Comparison of ENCODE assay signal across 12 cellular contexts in the genomic region with DNA sequence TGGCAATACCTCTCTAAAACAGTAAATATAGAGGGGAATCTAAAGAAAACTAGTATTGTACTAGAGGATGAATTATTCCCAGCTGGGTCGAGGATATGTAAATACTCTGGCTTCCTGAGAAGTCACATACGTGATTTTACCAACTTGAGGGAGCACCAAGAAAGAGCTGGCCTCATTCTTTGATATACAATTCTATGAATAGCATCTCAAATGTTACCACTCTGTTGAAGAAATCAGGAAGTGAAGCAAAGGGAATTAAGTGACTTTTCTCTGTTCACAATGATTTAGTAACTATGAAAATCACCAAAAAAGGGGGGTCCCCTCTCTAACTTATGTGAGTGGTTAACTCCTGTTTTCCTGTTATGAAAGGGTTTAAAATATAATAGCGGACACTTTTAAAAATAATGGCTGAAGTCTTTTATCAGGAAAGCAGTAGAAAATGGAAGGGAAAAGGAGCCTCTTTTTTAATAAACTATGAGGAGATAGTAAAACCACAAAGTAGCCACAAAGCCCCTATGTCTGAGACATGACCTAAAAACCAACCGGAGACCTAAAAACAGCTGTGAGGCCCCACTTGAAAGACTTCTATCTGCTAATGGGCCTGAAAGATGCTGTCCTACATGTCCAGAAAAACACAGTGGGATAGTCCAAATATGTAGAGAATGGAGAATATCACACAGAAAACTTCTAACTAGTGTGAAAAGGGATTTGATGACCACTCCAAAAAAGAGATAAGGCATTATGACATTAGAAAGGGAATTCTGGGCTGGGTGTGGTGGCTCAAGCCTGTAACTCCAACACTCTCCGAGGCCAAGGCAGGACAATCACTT. TPM values are rescaled to one million over a fixed set of nuclear protein-coding genes. Genes with fewer than 3 reads are reported as not detected.
A peak's percentile ranks its signal among the peaks of the same experiment; 100 is the strongest.
DNase-seq lines count a peak whose midpoint lies in the region; TF ChIP-seq lines count a peak whose summit lies in the region.
"Had no signal": no experiment of that assay in that cellular context is flagged by ENCODE, and none has a peak within 500 bp of the region (broad histone marks: within the 10 kb centered on the region; RNA-seq: fewer than 3 reads in every experiment).

No MANE protein-coding gene starts in this region.

- peak overlapping the region; percentile 94 for H3K27ac Mint-ChIP-seq in osteocyte (ENCODE audit: unreplicated experiment)

- intact Hi-C loops in esophagus muscularis mucosa (cut with DNase I): no loop called here

- H3K79me1 ChIP-seq in trophoblast cell (ENCODE audit: low read length): no peaks in the 10 kb centered on the region

- H3K79me2 ChIP-seq in trophoblast cell (ENCODE audit: control insufficient read depth, insufficient read depth, low read length, poor library complexity) (no peaks in the 10 kb centered on the region), MM.1S (ENCODE audit: low read length) (no peaks in the 10 kb centered on the region)

- H3K9me3 ChIP-seq in esophagus muscularis mucosa (no peaks in the 10 kb centered on the region), trophoblast cell (ENCODE audit: insufficient read depth, low read depth, low read length) (no peaks in the 10 kb centered on the region), MM.1S (replicated peaks; ENCODE audit: insufficient read depth, low read length) (no peaks in the 10 kb centered on the region)

- no peak overlapping the region for H2BK120ac ChIP-seq in trophoblast cell (ENCODE audit: insufficient read depth, low read length, poor library complexity)

- H3K36me3 ChIP-seq in esophagus muscularis mucosa (no peaks in the 10 kb centered on the region), trophoblast cell (ENCODE audit: control insufficient read depth in 1 of 2, insufficient read depth in 2 of 2, low read length in 2 of 2) (no peaks in the 10 kb centered on the region), MM.1S (replicated peaks; ENCODE audit: insufficient read depth, low read length) (no peaks in the 10 kb centered on the region)
- H3K36me3 ChIP-seq: brain microvascular endothelial cell had no signal

- H3K4me1 ChIP-seq in esophagus muscularis mucosa: peaks cover 0 to 15% (median 8%) of the 10 kb centered on the region in 4 donors
- no peaks in the 10 kb centered on the region for H3K4me1 ChIP-seq in trophoblast cell (ENCODE audit: control insufficient read depth in 1 of 2, insufficient read depth in 2 of 2, low read length in 2 of 2)
- H3K4me1 ChIP-seq in MM.1S (ENCODE audit: low read length): no peaks in the 10 kb centered on the region

- no peak overlapping the region for H4K8ac ChIP-seq in trophoblast cell (ENCODE audit: low read depth, low read length)

- TF ChIP-seq CTCF in AG10803 (conservative IDR thresholded peaks at IDR 0.05; ENCODE audit: low read length): no peak
- no peak for TF ChIP-seq CTCF in esophagus muscularis mucosa (IDR thresholded peaks at IDR 0.05)
- no peak for TF ChIP-seq CTCF in osteocyte (IDR thresholded peaks at IDR 0.05)
- TF ChIP-seq CTCF in MM.1S (IDR thresholded peaks at IDR 0.05; ENCODE audit: low read length): no peak

- no peaks in the 10 kb centered on the region for H3F3A ChIP-seq in MM.1S (ENCODE audit: insufficient read depth, low read length)

- H3K27me3 ChIP-seq in esophagus muscularis mucosa (no peaks in the 10 kb centered on the region), trophoblast cell (ENCODE audit: insufficient read depth, low read length) (no peaks in the 10 kb centered on the region), MM.1S (replicated peaks; ENCODE audit: insufficient read depth, low read length) (no peaks in the 10 kb centered on the region)
- H3K27me3 ChIP-seq: brain microvascular endothelial cell had no signal

- peaks cover 92% of the 10 kb centered on the region for H3K4me1 Mint-ChIP-seq in osteocyte (ENCODE audit: unreplicated experiment)

- no peak overlapping the region for H3K4ac ChIP-seq in trophoblast cell (ENCODE audit: low read depth, low read length)

- H3K14ac ChIP-seq in trophoblast cell (ENCODE audit: low read length): no peak overlapping the region

- H3K9me2 ChIP-seq in MM.1S (replicated peaks; ENCODE audit: insufficient read depth, low read length): no peaks in the 10 kb centered on the region

- no peak overlapping the region for H2BK12ac ChIP-seq in trophoblast cell (ENCODE audit: low read length)

- H4K12ac ChIP-seq in trophoblast cell (ENCODE audit: low read depth, low read length): no peak overlapping the region

- H4K20me1 ChIP-seq in MM.1S (ENCODE audit: insufficient read depth, low read length): no peaks in the 10 kb centered on the region

- H3K9me3 Mint-ChIP-seq in osteocyte (ENCODE audit: unreplicated experiment): peaks cover 3% of the 10 kb centered on the region

- H2BK5ac ChIP-seq in trophoblast cell (ENCODE audit: low read depth, low read length, poor library complexity): no peak overlapping the region

- no peak for TF ChIP-seq POLR2A in esophagus muscularis mucosa (IDR thresholded peaks at IDR 0.05; ENCODE audit: low read depth)

- peaks cover 19% of the 10 kb centered on the region for H3K36me3 Mint-ChIP-seq in osteocyte (ENCODE audit: unreplicated experiment)

- H3K27ac ChIP-seq in esophagus muscularis mucosa (replicated peaks in 1 of 4) (peak overlapping the region; percentile 37 to 55 (median 42)), trophoblast cell (ENCODE audit: low read depth, low read length) (no peak overlapping the region), MM.1S (ENCODE audit: low read length) (no peak overlapping the region)
- H3K27ac ChIP-seq: brain microvascular endothelial cell had no signal

- H3K4me3 Mint-ChIP-seq in osteocyte (ENCODE audit: unreplicated experiment): peak overlapping the region; percentile 40

- no peak overlapping the region for H3K23ac ChIP-seq in trophoblast cell (ENCODE audit: low read length)

- TF ChIP-seq EP300 in esophagus muscularis mucosa (IDR thresholded peaks at IDR 0.05): no peak

- H4K91ac ChIP-seq in trophoblast cell (ENCODE audit: low read depth, low read length): no peak overlapping the region

- H3K27me3 Mint-ChIP-seq in osteocyte (ENCODE audit: unreplicated experiment): no peaks in the 10 kb centered on the region

- peak; percentile 43 for DNase-seq in AG10803 (ENCODE audit: low read depth)
- peak; percentile 91 for DNase-seq in MV-4-11 (lab: John Stamatoyannopoulos, UW)
- DNase-seq in esophagus muscularis mucosa (ENCODE audit: extremely low spot score): no peak
- DNase-seq in osteocyte (ENCODE audit: extremely low spot score, unreplicated experiment): no peak
- no peak for DNase-seq in activated T-cell treated with anti-CD3 and anti-CD28 coated beads for 4 hours
- no peak for DNase-seq in germinal center (ENCODE audit: low spot score)
- no peak for DNase-seq in trophoblast cell
- DNase-seq in MM.1S: no peak
- DNase-seq: ACHN, brain microvascular endothelial cell, left cardiac atrium, NCI-H146 had no signal

- H3K18ac ChIP-seq in trophoblast cell (ENCODE audit: low read length): no peak overlapping the region

- 66% methylated on average over 5 of the region's 5 CpGs for WGBS in esophagus muscularis mucosa
- no CpG with 5 or more reads among the region's 5 CpGs for WGBS in trophoblast cell (ENCODE audit: extremely low coverage, insufficient coverage, insufficient read length)

- no peak overlapping the region for H2AK5ac ChIP-seq in trophoblast cell (ENCODE audit: low read length)

- H2AFZ ChIP-seq in trophoblast cell (ENCODE audit: insufficient read depth, low read length, poor library complexity) (no peak overlapping the region), MM.1S (ENCODE audit: low read length) (no peak overlapping the region)

- H3K4me2 ChIP-seq in trophoblast cell (ENCODE audit: low read length): no peak overlapping the region
- no peak overlapping the region for H3K4me2 ChIP-seq in MM.1S (ENCODE audit: low read depth, low read length)

- H3K4me3 ChIP-seq in AG10803 (ENCODE audit: low read length): no peak overlapping the region
- no peak overlapping the region for H3K4me3 ChIP-seq in esophagus muscularis mucosa
- no peak overlapping the region for H3K4me3 ChIP-seq in trophoblast cell (ENCODE audit: low read depth, low read length)
- no peak overlapping the region for H3K4me3 ChIP-seq in MM.1S (ENCODE audit: low read length)

- no peak overlapping the region for H3K9ac ChIP-seq in trophoblast cell (ENCODE audit: low read length)
- H3K9ac ChIP-seq in MM.1S (ENCODE audit: low read length): no peak overlapping the region

RNA-seq across cellular contexts. Expression of a gene that starts 42.5 kb away (rescaled TPM):
- total RNA-seq in esophagus muscularis mucosa (10 to 100 TPM; 34.1 to 55.5 (median 48.8) TPM), osteocyte (119 and 120 TPM in 2 replicates)
- 4.9 and 5.2 TPM in 2 replicates for polyA plus RNA-seq in trophoblast cell (2013)

Comparison
In these comparisons a context has a peak if more than half of its experiments do, and no peak if none do; other contexts are left out.
1. DNase-seq: peak in AG10803 (single experiment) and MV-4-11 (single experiment); none in esophagus muscularis mucosa (single experiment), osteocyte (single experiment), activated T-cell treated with anti-CD3 and anti-CD28 coated beads for 4 hours (single experiment), germinal center (single experiment), trophoblast cell (0 of 2) and MM.1S (single experiment).
2. H3K27ac ChIP-seq: peak in esophagus muscularis mucosa (4 of 4); none in trophoblast cell (single experiment) and MM.1S (single experiment).